ENCODE assay signal across 8 cellular contexts in the genomic region with DNA sequence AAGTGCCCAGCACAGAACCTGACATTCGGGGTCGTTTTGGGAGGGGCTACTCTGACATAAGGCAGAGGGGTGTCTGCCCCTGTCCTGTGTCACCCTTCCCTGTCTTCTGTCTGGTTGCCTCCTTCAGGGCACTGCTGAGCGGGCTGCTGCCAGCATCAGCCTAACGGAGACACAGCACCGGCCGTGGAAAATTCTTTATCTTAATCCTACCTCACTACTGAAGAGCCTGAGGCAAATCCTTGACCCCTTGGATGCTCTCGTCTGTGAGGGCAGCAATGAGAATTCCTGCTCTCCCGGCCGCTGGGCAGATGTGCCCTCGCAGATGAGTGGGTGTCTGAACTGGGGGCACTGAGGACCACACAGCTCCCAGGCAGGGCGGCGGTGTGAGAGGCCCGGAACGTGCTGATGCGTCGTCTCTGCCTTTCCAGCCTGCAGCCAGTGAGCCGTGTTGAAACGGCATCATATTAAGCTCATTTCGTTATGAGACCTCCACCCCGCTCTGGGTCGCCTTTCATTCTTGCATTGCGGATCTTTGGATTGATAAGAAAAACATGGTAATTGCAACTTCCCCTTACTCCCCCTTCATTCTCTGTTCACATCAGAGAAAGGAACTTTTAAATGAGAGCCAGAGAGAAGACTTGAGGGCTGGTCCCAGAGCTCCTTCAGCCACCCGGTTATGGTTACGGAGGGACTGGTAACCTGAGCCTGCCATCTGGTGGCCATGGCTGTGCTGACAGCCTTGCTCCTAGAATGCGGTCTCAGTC.
A peak's percentile ranks its signal among the peaks of the same experiment; 100 is the strongest.
DNase-seq lines count a peak whose midpoint lies in the region; ATAC-seq and TF ChIP-seq lines count a peak whose summit lies in the region.

No MANE protein-coding gene starts in this region.

- peak overlapping the region; percentile 44 for H3K4me3 Mint-ChIP-seq in activated T-cell treated with anti-CD3 and anti-CD28 coated beads, Interleukin-2, amount 50 U/mL, for 24 hours
- peak overlapping the region; percentile 71 for H3K4me3 Mint-ChIP-seq in nephron progenitor cell
- H3K4me3 Mint-ChIP-seq in stimulated activated naive CD8-positive, alpha-beta T cell treated with anti-CD3 and anti-CD28 coated beads, Interleukin-15, amount 100 ng/mL, for 72 hours, result peak overlapping the region; percentile 53 to 65

- H3K27ac Mint-ChIP-seq in activated T-cell treated with anti-CD3 and anti-CD28 coated beads, Interleukin-2, amount 50 U/mL, for 24 hours, result no peak overlapping the region
- H3K27ac Mint-ChIP-seq in nephron progenitor cell, result no peak overlapping the region
- no peak overlapping the region for H3K27ac Mint-ChIP-seq in stimulated activated naive CD8-positive, alpha-beta T cell treated with anti-CD3 and anti-CD28 coated beads, Interleukin-15, amount 100 ng/mL, for 72 hours

- H3K9me3 Mint-ChIP-seq in activated T-cell treated with anti-CD3 and anti-CD28 coated beads, Interleukin-2, amount 50 U/mL, for 24 hours, result no peaks in the 10 kb centered on the region
- peaks cover 2% of the 10 kb centered on the region for H3K9me3 Mint-ChIP-seq in nephron progenitor cell
- no peaks in the 10 kb centered on the region for H3K9me3 Mint-ChIP-seq in stimulated activated naive CD8-positive, alpha-beta T cell treated with anti-CD3 and anti-CD28 coated beads, Interleukin-15, amount 100 ng/mL, for 72 hours

- TF ChIP-seq CTCF in fibroblast of mammary gland (conservative IDR thresholded peaks at IDR 0.05; ENCODE audit: control insufficient read depth, insufficient read depth, low read depth, low read length) (peak; percentile 89), nephron progenitor cell (IDR thresholded peaks at IDR 0.05) (peak; percentile 92)

- H3K36me3 Mint-ChIP-seq in activated T-cell treated with anti-CD3 and anti-CD28 coated beads, Interleukin-2, amount 50 U/mL, for 24 hours (ENCODE audit: low read depth), result no peaks in the 10 kb centered on the region
- peaks cover 2% of the 10 kb centered on the region for H3K36me3 Mint-ChIP-seq in nephron progenitor cell (ENCODE audit: low read depth)

- peaks cover 67% of the 10 kb centered on the region for H3K27me3 Mint-ChIP-seq in activated T-cell treated with anti-CD3 and anti-CD28 coated beads, Interleukin-2, amount 50 U/mL, for 24 hours
- peaks cover 69% of the 10 kb centered on the region for H3K27me3 Mint-ChIP-seq in nephron progenitor cell (ENCODE audit: low read depth, poor library complexity)
- peaks cover 74% of the 10 kb centered on the region for H3K27me3 Mint-ChIP-seq in stimulated activated naive CD8-positive, alpha-beta T cell treated with anti-CD3 and anti-CD28 coated beads, Interleukin-15, amount 100 ng/mL, for 72 hours

- DNase-seq in D341Med (ENCODE audit: low spot score) (peak; percentile 83), HS-27A (ENCODE audit: low read depth) (peak; percentile 14), NOMO-1 treated with dmso at 0.1 percent for 144 hours (lab: John Stamatoyannopoulos, UW; ENCODE audit: unreplicated experiment) (peak; percentile 23), fibroblast of mammary gland (ENCODE audit: low read depth) (peak; percentile 71), nephron progenitor cell (peak; percentile 85)
- peak; percentile 74 for DNase-seq in activated T-cell treated with anti-CD3 and anti-CD28 coated beads, Interleukin-2, amount 50 U/mL, for 24 hours
- DNase-seq in stimulated activated naive CD8-positive, alpha-beta T cell treated with anti-CD3 and anti-CD28 coated beads, Interleukin-15, amount 100 ng/mL, for 72 hours, result peak; percentile 48 to 63

- peak; percentile 93 for ATAC-seq in GM21381 (IDR thresholded peaks at IDR 0.05; ENCODE audit: unreplicated experiment)
- peak; percentile 87 for ATAC-seq in stimulated activated naive CD8-positive, alpha-beta T cell treated with anti-CD3 and anti-CD28 coated beads, Interleukin-15, amount 100 ng/mL, for 72 hours

- peaks cover 17% of the 10 kb centered on the region for H3K4me1 Mint-ChIP-seq in activated T-cell treated with anti-CD3 and anti-CD28 coated beads, Interleukin-2, amount 50 U/mL, for 24 hours (ENCODE audit: low read depth)
- peaks cover 60% of the 10 kb centered on the region for H3K4me1 Mint-ChIP-seq in nephron progenitor cell
- H3K4me1 Mint-ChIP-seq in stimulated activated naive CD8-positive, alpha-beta T cell treated with anti-CD3 and anti-CD28 coated beads, Interleukin-15, amount 100 ng/mL, for 72 hours, result peaks cover 10% of the 10 kb centered on the region

- H3K4me3 ChIP-seq in fibroblast of mammary gland (ENCODE audit: control insufficient read depth, low read depth, low read length), result no peak overlapping the region

Comparison
In these comparisons a context has a peak if more than half of its experiments do, and no peak if none do; other contexts are left out.
1. DNase-seq: peak in every context shown above with its lines; median percentile 85 in nephron progenitor cell; 83 in D341Med; 74 in activated T-cell treated with anti-CD3 and anti-CD28 coated beads, Interleukin-2, amount 50 U/mL, for 24 hours; 71 in fibroblast of mammary gland; 56 in stimulated activated naive CD8-positive, alpha-beta T cell treated with anti-CD3 and anti-CD28 coated beads, Interleukin-15, amount 100 ng/mL, for 72 hours; 23 in NOMO-1 treated with dmso at 0.1 percent for 144 hours; 14 in HS-27A.